In the genomic region with DNA sequence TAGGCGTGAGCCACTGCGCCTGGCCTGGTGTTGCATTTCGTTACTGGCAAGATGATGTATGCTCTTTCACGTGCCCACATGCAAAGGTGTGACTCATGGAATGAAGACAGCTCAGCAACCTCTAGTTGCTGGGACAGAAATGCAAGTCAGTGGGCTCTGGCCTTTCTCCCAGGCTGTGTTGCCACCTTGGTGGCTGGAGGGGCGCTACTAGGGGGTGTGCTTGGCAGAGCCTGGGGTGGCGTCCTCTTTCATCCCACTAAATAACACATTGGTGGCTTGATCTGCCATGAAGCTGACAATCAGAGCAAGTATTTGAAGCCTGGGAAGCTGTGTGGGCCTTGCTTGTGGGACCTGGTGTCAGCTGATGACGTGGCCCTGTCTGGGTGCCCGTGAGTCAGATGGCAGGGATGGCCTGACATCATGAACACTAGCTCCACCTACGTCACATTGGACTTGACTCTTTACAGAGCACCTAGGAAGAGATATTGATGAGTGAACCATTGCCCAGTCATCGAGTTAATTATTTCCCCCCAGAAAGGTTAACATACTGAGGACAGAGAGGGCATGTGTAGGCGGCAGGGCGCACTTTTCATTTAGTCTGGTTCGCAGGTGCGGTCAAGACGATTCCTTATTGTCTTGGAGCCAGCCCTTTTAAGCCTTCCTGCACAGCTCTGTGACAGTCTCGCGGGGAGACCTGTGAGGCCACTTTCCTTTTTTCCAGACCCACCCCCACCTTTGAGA, we compare ENCODE assay signal across 8 cellular contexts. TPM values are rescaled to one million over a fixed set of nuclear protein-coding genes. Genes with fewer than 3 reads are reported as not detected.
DNase-seq lines count a peak whose midpoint lies in the region; ATAC-seq and TF ChIP-seq lines count a peak whose summit lies in the region.

No MANE protein-coding gene starts in this region.

- H3K36me3 Mint-ChIP-seq in chondrocyte (ENCODE audit: low read depth): no peaks in the 10 kb centered on the region

- H3K4me1 ChIP-seq in gastrocnemius medialis (peaks cover 0 to 8% of the 10 kb centered on the region in 2 donors), HAP-1 (peaks cover 11% of the 10 kb centered on the region)

- peak overlapping the region; percentile 72 for H3K27ac Mint-ChIP-seq in chondrocyte (ENCODE audit: unreplicated experiment)

- H3K4me3 ChIP-seq in gastrocnemius medialis: no peak overlapping the region
- H3K4me3 ChIP-seq in HAP-1: no peak overlapping the region

- H3K4me1 Mint-ChIP-seq in chondrocyte (ENCODE audit: low read depth): peaks cover 43% of the 10 kb centered on the region

- TF ChIP-seq CTCF in GM10266 (IDR thresholded peaks at IDR 0.05; ENCODE audit: control insufficient read depth, insufficient read depth, low read depth, missing control alignments) (peak; percentile 5), chondrocyte (IDR thresholded peaks at IDR 0.05) (no peak), gastrocnemius medialis (IDR thresholded peaks at IDR 0.05 in 4 of 5, conservative IDR thresholded peaks at IDR 0.05 in 1 of 5) (no peak)

- H3K9me3 Mint-ChIP-seq in chondrocyte (ENCODE audit: low read depth): no peaks in the 10 kb centered on the region

- no peak overlapping the region for H3K4me3 Mint-ChIP-seq in chondrocyte (ENCODE audit: unreplicated experiment)

- no peak for DNase-seq in GM10266 (ENCODE audit: extremely low spot score)
- peak; percentile 79 for DNase-seq in RPMI7951 (ENCODE audit: low read depth)
- DNase-seq in chondrocyte (ENCODE audit: low spot score): no peak
- DNase-seq in gastrocnemius medialis: peak in 1 of 2 donors; percentile 24
- DNase-seq in HAP-1 (ENCODE audit: low spot score in 2 of 2): no peak
- no peak for DNase-seq in posterior vena cava (ENCODE audit: low spot score)

- no peak for TF ChIP-seq POLR2A in gastrocnemius medialis (IDR thresholded peaks at IDR 0.05)

- ATAC-seq in gastrocnemius medialis (peak; percentile 38 to 53), GM18519 (IDR thresholded peaks at IDR 0.05; ENCODE audit: low FRiP score, unreplicated experiment) (no peak), GM21423 (IDR thresholded peaks at IDR 0.05; ENCODE audit: unreplicated experiment) (no peak)

- no peaks in the 10 kb centered on the region for H3K27me3 Mint-ChIP-seq in chondrocyte (ENCODE audit: low read depth)

- H3K27me3 ChIP-seq in gastrocnemius medialis (no peaks in the 10 kb centered on the region), HAP-1 (ENCODE audit: low read depth) (peaks cover 6% of the 10 kb centered on the region)

- intact Hi-C loops in gastrocnemius medialis (cut with DNase I; ENCODE audit: low total_unique reads): loop anchor here (2.0 to 10.0 kb wide), 3 partner anchors 329 to 859 kb away; a partner anchor contains a TSS
- intact Hi-C loops in posterior vena cava (cut with DNase I): loop anchor here (5.0 to 10.0 kb wide), 3 partner anchors 579 to 862 kb away; no protein-coding TSS in a partner anchor

- no peaks in the 10 kb centered on the region for H3K9me3 ChIP-seq in gastrocnemius medialis
- H3K9me3 ChIP-seq in HAP-1: no peaks in the 10 kb centered on the region

- peak overlapping the region in 1 of 4 donors; percentile 9 for H3K27ac ChIP-seq in gastrocnemius medialis

- H3K36me3 ChIP-seq in gastrocnemius medialis: no peaks in the 10 kb centered on the region
- H3K36me3 ChIP-seq in HAP-1 (replicated peaks): no peaks in the 10 kb centered on the region

- in situ Hi-C loops in gastrocnemius medialis (cut with MboI; ENCODE audit: low sequenced_read_pairs in 4 of 4): loop anchor here (5.0 to 25.0 kb wide), 5 partner anchors 579 to 859 kb away; no protein-coding TSS in a partner anchor
- in situ Hi-C loops in HAP-1 (cut with MboI; ENCODE audit: low sequenced_read_pairs): loop anchor here (10.0 kb wide), 2 partner anchors 579 to 859 kb away; no protein-coding TSS in a partner anchor

RNA-seq across cellular contexts. Expression of a gene that starts 49.0 kb away (rescaled TPM):
- total RNA-seq in RPMI7951 (2014; rRNA removed; shearing (Covaris generic)): 0.12 and 0.39 TPM in 2 replicates
- total RNA-seq in chondrocyte (3.3 to 7.0 TPM (median 3.9 TPM) in 3 replicates), gastrocnemius medialis (10 to 100 TPM in 1 of 4 donors, 1 to 10 TPM in 3; 4.2 to 11.8 (median 7.8) TPM), posterior vena cava (10 to 100 TPM in 1 of 2 donors, 1 to 10 TPM in 1; 6.6 to 13.6 TPM)

Comparison
In these comparisons a context has a peak if more than half of its experiments do, and no peak if none do; other contexts are left out.
1. ATAC-seq: peak in gastrocnemius medialis (2 of 2); none in GM18519 (single experiment) and GM21423 (single experiment).